17 cellular contexts compared by ENCODE assay signal in genomic region chr2:20624884-20625485, GRCh38. TPM values are rescaled to one million over a fixed set of nuclear protein-coding genes. Genes with fewer than 3 reads are reported as not detected.
DNase-seq lines count a peak whose midpoint lies in the region; FAIRE-seq and TF ChIP-seq lines count a peak whose summit lies in the region.
"Had no signal": no experiment of that assay in that cellular context is flagged by ENCODE, and none has a peak within 500 bp of the region (broad histone marks: within the 10 kb centered on the region; RNA-seq: fewer than 3 reads in every experiment).

No MANE protein-coding gene starts in this region.

- H3K27me3 ChIP-seq in smooth muscle cell (ENCODE audit: low read depth), result no peaks in the 10 kb centered on the region
- H3K27me3 ChIP-seq: hepatocyte, neutrophil, thyroid gland had no signal

- H3K9me3 Mint-ChIP-seq in type B pancreatic cell, result no peaks in the 10 kb centered on the region
- H3K9me3 Mint-ChIP-seq: activated T-cell treated with anti-CD3 and anti-CD28 coated beads, Interleukin-2, amount 50 U/mL, for 24 hours; CD8-positive, alpha-beta T cell had no signal

- no peaks in the 10 kb centered on the region for H3K27me3 Mint-ChIP-seq in type B pancreatic cell
- H3K27me3 Mint-ChIP-seq: activated T-cell treated with anti-CD3 and anti-CD28 coated beads, Interleukin-2, amount 50 U/mL, for 24 hours had no signal

- peaks cover 6% of the 10 kb centered on the region for H3K36me3 Mint-ChIP-seq in type B pancreatic cell

- peaks cover 30% of the 10 kb centered on the region for H3K4me1 Mint-ChIP-seq in type B pancreatic cell (ENCODE audit: unreplicated experiment)

- no peaks in the 10 kb centered on the region for H4K20me1 ChIP-seq in smooth muscle cell (ENCODE audit: low read depth)

- H3K27ac ChIP-seq in kidney (ENCODE audit: low read depth in 2 of 2, low read length in 2 of 2) (peak overlapping the region; percentile 59 to 61), smooth muscle cell (ENCODE audit: low read depth) (no peak overlapping the region)
- H3K27ac ChIP-seq: neutrophil had no signal

- no peak for FAIRE-seq in kidney (lab: Jason Lieb, UNC)

- DNase-seq in activated effector memory CD4-positive, alpha-beta T cell treated with anti-CD3 and anti-CD28 coated beads, Interleukin-2, amount 50 U/mL, for 16 hours, result peak; percentile 33
- DNase-seq in activated effector memory CD4-positive, alpha-beta T cell treated with Interleukin-2 at 50 U/mL for 16 hours, result no peak
- DNase-seq in kidney, result peak; percentile 35
- peak; percentile 74 for DNase-seq in posterior vena cava (ENCODE audit: low spot score)
- DNase-seq in type B pancreatic cell (ENCODE audit: extremely low spot score, unreplicated experiment), result no peak
- DNase-seq in stimulated activated CD4-positive, alpha-beta T cell treated with anti-CD3 and anti-CD28 coated beads, Interleukin-1b, Interleukin-23, amount 100 ng/mL, for 48 hours, result no peak
- DNase-seq in smooth muscle cell (lab: John Stamatoyannopoulos, UW; ENCODE audit: unreplicated experiment), result no peak
- DNase-seq in NCI-H1930 (lab: John Stamatoyannopoulos, UW), result no peak
- DNase-seq: activated CD4-positive, alpha-beta T cell treated with anti-CD3 and anti-CD28 coated beads for 48 hours; activated T-cell treated with anti-CD3 and anti-CD28 coated beads, Interleukin-2, amount 50 U/mL, for 24 hours; CD8-positive, alpha-beta T cell; erythroblast; NCI-H187; NCI-H524 had no signal

- no peaks in the 10 kb centered on the region for H3K79me2 ChIP-seq in smooth muscle cell (ENCODE audit: low read depth)
- H3K79me2 ChIP-seq: hepatocyte had no signal

- H3K9ac ChIP-seq in kidney (ENCODE audit: low read length in 2 of 2) (peak overlapping the region in 1 of 2 donors; percentile 12), smooth muscle cell (ENCODE audit: low read depth) (no peak overlapping the region)

- no peak overlapping the region for H3K27ac Mint-ChIP-seq in type B pancreatic cell
- H3K27ac Mint-ChIP-seq: activated T-cell treated with anti-CD3 and anti-CD28 coated beads, Interleukin-2, amount 50 U/mL, for 24 hours; CD8-positive, alpha-beta T cell had no signal

- intact Hi-C loops in kidney (cut with DNase I) (no loop called here), posterior vena cava (cut with DNase I) (no loop called here)

- no peak overlapping the region for H3K4me3 Mint-ChIP-seq in type B pancreatic cell
- H3K4me3 Mint-ChIP-seq: activated T-cell treated with anti-CD3 and anti-CD28 coated beads, Interleukin-2, amount 50 U/mL, for 24 hours; CD8-positive, alpha-beta T cell had no signal

- no peak overlapping the region for H2AFZ ChIP-seq in smooth muscle cell (ENCODE audit: low read depth)
- H2AFZ ChIP-seq: hepatocyte had no signal

- 87% methylated on average over 10 of the region's 11 CpGs for WGBS in smooth muscle cell (ENCODE audit: low lambda C conversion rate)

- H3F3A ChIP-seq in smooth muscle cell (ENCODE audit: low read depth), result peaks cover 6% of the 10 kb centered on the region

- H3K36me3 ChIP-seq in kidney (ENCODE audit: control insufficient read depth in 1 of 2, insufficient read depth in 2 of 2, low read length in 2 of 2) (peaks cover 20 to 38% of the 10 kb centered on the region in 2 donors), smooth muscle cell (ENCODE audit: low read depth) (no peaks in the 10 kb centered on the region)

- H3K4me3 ChIP-seq in kidney (ENCODE audit: low read length in 2 of 2) (no peak overlapping the region), smooth muscle cell (no peak overlapping the region)
- H3K4me3 ChIP-seq: hepatocyte, thyroid gland had no signal

- H3K4me1 ChIP-seq in kidney (ENCODE audit: control insufficient read depth in 1 of 2, insufficient read depth in 1 of 2, low read depth in 1 of 2, low read length in 2 of 2), result peaks cover 12 to 22% of the 10 kb centered on the region in 2 donors
- peaks cover 3% of the 10 kb centered on the region for H3K4me1 ChIP-seq in smooth muscle cell (ENCODE audit: low read depth)

- no peak overlapping the region for H3K4me2 ChIP-seq in smooth muscle cell
- H3K4me2 ChIP-seq: hepatocyte had no signal

- no peak for TF ChIP-seq CTCF in kidney (IDR thresholded peaks at IDR 0.05; ENCODE audit: borderline replicate concordance, extremely low read depth, insufficient read depth)
- no peak for TF ChIP-seq CTCF in type B pancreatic cell (conservative IDR thresholded peaks at IDR 0.05)
- no peak for TF ChIP-seq CTCF in smooth muscle cell (IDR thresholded peaks at IDR 0.05; ENCODE audit: borderline replicate concordance, insufficient read depth, poor library complexity, severe bottlenecking)

- H3K9me3 ChIP-seq in kidney (ENCODE audit: control insufficient read depth in 1 of 2, low read length in 2 of 2), result no peaks in the 10 kb centered on the region
- H3K9me3 ChIP-seq in smooth muscle cell (replicated peaks; ENCODE audit: low read depth), result no peaks in the 10 kb centered on the region
- H3K9me3 ChIP-seq: neutrophil, thyroid gland had no signal

RNA-seq across cellular contexts. Expression of gene HS1BP3, which starts 25.9 kb away (rescaled TPM):
- total RNA-seq in kidney (35.5 TPM), posterior vena cava (10 to 100 TPM; 37.1 to 41.8 TPM), type B pancreatic cell (ENCODE audit: low replicate concordance) (22.1 and 24.3 TPM in 2 replicates), smooth muscle cell (9.3 and 12.7 TPM in 2 replicates)
- polyA plus RNA-seq in kidney (ENCODE audit: insufficient read depth, low read depth, low replicate concordance) (37.5 TPM), smooth muscle cell (20.1 and 20.4 TPM in 2 replicates)

RNA-seq across cellular contexts. Expression of gene GDF7, which starts 42.0 kb away (rescaled TPM):
- total RNA-seq in kidney, result 12.5 TPM
- polyA plus RNA-seq in kidney (ENCODE audit: insufficient read depth, low read depth, low replicate concordance), result 1.8 TPM
- total RNA-seq in posterior vena cava, result 1 to 10 TPM; 3.6 to 3.8 TPM
- total RNA-seq in type B pancreatic cell (ENCODE audit: low replicate concordance), result 0.31 and 24.3 TPM in 2 replicates
- under 0.01 and 0.27 TPM in 2 replicates for total RNA-seq in smooth muscle cell
- polyA plus RNA-seq in smooth muscle cell, result not detected in 2 replicates

Comparison
In these comparisons a context has a peak if more than half of its experiments do, and no peak if none do; other contexts are left out.
1. DNase-seq: peak in activated effector memory CD4-positive, alpha-beta T cell treated with anti-CD3 and anti-CD28 coated beads, Interleukin-2, amount 50 U/mL, for 16 hours (single experiment), kidney (single experiment) and posterior vena cava (single experiment); none in activated effector memory CD4-positive, alpha-beta T cell treated with Interleukin-2 at 50 U/mL for 16 hours (single experiment), type B pancreatic cell (single experiment), stimulated activated CD4-positive, alpha-beta T cell treated with anti-CD3 and anti-CD28 coated beads, Interleukin-1b, Interleukin-23, amount 100 ng/mL, for 48 hours (single experiment), smooth muscle cell (single experiment) and NCI-H1930 (0 of 2).